In genomic region chr12:132426349-132427176, GRCh38 we compare ENCODE assay signal across 14 cellular contexts.
"Had no signal": no experiment of that assay in that cellular context is flagged by ENCODE, and none has a peak within 500 bp of the region (broad histone marks: within the 10 kb centered on the region; RNA-seq: fewer than 3 reads in every experiment).

No MANE protein-coding gene starts in this region.

- H3K27me3 Mint-ChIP-seq: activated CD8-positive, alpha-beta T cell treated with anti-CD3 and anti-CD28 coated beads for 36 hours had no signal

- H3K27ac ChIP-seq: colonic mucosa, heart right ventricle, prostate gland, sigmoid colon had no signal

- H3K4me3 ChIP-seq: colonic mucosa, heart right ventricle, prostate gland, sigmoid colon had no signal

- DNase-seq: activated CD4-positive, alpha-beta T cell treated with anti-CD3 and anti-CD28 coated beads for 1 hour; activated CD8-positive, alpha-beta memory T cell treated with anti-CD3 and anti-CD28 coated beads, Interleukin-2, amount 50 U/mL, for 48 hours; activated CD8-positive, alpha-beta T cell treated with anti-CD3 and anti-CD28 coated beads for 36 hours; caudate nucleus; effector CD4-positive, alpha-beta T cell; heart right ventricle; naive thymus-derived CD4-positive, alpha-beta T cell; occipital lobe; sigmoid colon; stimulated activated CD4-positive, alpha-beta T cell treated with anti-CD3 and anti-CD28 coated beads, Interleukin-12 subunit alpha, Interleukin-12 subunit beta, amount 100 ng/mL, for 4 hours; stimulated activated naive CD4-positive, alpha-beta T cell treated with Interleukin-2 at 50 U/mL for 16 hours had no signal

- H3K9me3 Mint-ChIP-seq: T-helper 2 cell treated with Interferon-gamma antibody and Interleukin-4, amounts not matched to agents 5 μg/mL and 100 μg/mL, for 36 hours had no signal

- ATAC-seq: activated CD8-positive, alpha-beta T cell treated with anti-CD3 and anti-CD28 coated beads for 36 hours; heart right ventricle; naive thymus-derived CD4-positive, alpha-beta T cell had no signal

- H3K4me3 Mint-ChIP-seq: activated CD8-positive, alpha-beta T cell treated with anti-CD3 and anti-CD28 coated beads for 36 hours; naive thymus-derived CD4-positive, alpha-beta T cell; T-helper 2 cell treated with Interferon-gamma antibody and Interleukin-4, amounts not matched to agents 5 μg/mL and 100 μg/mL, for 36 hours had no signal

- H3K27ac Mint-ChIP-seq: activated CD8-positive, alpha-beta T cell treated with anti-CD3 and anti-CD28 coated beads for 36 hours; T-helper 2 cell treated with Interferon-gamma antibody and Interleukin-4, amounts not matched to agents 5 μg/mL and 100 μg/mL, for 36 hours had no signal
